In the genomic region with DNA sequence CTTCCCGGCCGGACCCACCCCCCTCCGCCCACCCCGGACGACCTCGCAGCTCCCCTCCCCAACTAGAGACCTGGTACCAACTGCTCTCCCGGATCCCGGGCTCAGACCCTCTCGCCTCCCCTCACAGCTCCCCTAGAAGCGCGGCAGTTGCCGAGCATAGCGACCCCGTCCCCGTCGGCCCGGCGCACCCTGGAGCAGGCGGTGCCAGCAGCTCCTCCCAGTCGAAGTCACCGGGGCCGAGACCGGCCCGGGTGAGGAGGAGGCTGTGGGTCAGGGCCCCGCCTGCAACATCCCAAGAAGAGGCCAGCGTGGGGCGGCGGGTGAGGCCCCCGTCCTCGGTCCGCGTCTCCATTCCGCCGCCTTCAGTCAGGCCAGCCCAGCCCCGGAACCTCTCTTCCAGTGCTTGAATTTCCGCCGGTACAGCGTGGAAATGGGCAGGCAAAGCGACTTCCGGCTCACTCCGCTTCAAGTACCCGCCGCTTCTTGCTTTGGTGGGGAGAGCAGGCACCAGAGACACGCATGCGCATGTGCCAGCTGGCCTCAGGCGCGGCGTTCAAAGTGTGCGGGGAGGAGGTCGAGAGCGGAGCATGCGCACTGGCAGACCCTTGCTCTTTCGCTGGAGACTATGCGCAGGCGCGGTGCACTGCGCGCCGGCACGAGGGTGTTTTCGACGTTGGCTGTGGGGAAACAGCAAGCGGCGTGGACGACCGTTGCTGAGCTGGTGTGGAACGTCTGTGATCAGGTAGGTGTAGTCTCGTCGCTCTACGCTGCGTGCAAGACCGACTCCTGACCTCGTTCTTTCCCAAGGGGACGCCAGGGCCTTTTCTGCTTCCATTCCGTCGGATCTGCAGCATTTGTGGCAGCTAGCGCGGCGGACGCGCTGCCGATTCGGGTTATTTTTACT, we compare ENCODE assay signal across 8 cellular contexts. TPM values are rescaled to one million over a fixed set of nuclear protein-coding genes. Genes with fewer than 3 reads are reported as not detected.
DNase-seq lines count a peak whose midpoint lies in the region; ATAC-seq and TF ChIP-seq lines count a peak whose summit lies in the region.

A gene with protein sequence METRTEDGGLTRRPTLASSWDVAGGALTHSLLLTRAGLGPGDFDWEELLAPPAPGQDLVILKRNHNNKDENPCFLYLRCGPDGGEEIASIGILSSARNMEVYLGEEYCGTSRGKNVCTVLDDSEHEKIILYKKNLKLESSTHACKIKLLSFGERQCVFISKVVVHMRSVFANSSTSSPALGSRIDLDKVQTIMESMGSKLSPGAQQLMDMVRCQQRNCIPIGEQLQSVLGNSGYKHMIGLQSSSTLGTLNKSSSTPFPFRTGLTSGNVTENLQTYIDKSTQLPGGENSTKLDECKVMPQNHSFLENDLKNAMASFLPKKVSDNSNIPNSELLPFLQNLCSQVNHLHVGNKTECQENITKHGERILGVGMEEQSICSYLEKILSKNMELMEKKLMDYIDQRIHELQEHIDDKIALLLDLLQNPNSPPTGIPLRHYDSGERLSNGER (minus strand): TSS at position 401 of the 904 bp plus-strand sequence. CDS start 49 bp downstream, at position 352.

- H3K27me3 ChIP-seq in AG04450 (ENCODE audit: control insufficient read depth, insufficient read depth, low read length) = no peaks in the 10 kb centered on the region
- no peaks in the 10 kb centered on the region for H3K27me3 ChIP-seq in spleen (replicated peaks in 1 of 7)

- H3K9me3 ChIP-seq in AG04450 (ENCODE audit: control insufficient read depth, insufficient read depth, low read length) = peaks cover 7% of the 10 kb centered on the region
- peaks cover 0 to 7% (median 2%) of the 10 kb centered on the region in 8 donors for H3K9me3 ChIP-seq in spleen

- TF ChIP-seq POLR2A in spleen (IDR thresholded peaks at IDR 0.05) = no peak

- peak within 1 kb of the TSS; percentile 89 for H3K4me3 Mint-ChIP-seq in activated B cell treated with CpG ODN at 0.5 μM for 24 hours

- WGBS in spleen, 5 donors = 4 to 22% (median 6%) methylated on average over 12 to 83 of the region's 83 CpGs

- peaks cover 25% of the 10 kb centered on the region for H3K36me3 Mint-ChIP-seq in activated B cell treated with CpG ODN at 0.5 μM for 24 hours (ENCODE audit: low read depth)

- peaks cover 28% of the 10 kb centered on the region for H3K4me1 Mint-ChIP-seq in activated B cell treated with CpG ODN at 0.5 μM for 24 hours

- intact Hi-C loops in activated B cell treated with CpG ODN at 0.5 μM for 24 hours (cut with micrococcal nuclease) = loop anchor here (1.0 to 5.0 kb wide), 5 partner anchors 26 to 200 kb away; a partner anchor contains a TSS
- intact Hi-C loops in spleen (cut with DNase I; ENCODE audit: low total_unique reads) = loop anchor here (10.0 kb wide), 1 partner anchor 201 kb away; a partner anchor contains a TSS

- 0 out of 2 replicates have a peak, but pooled peaks have one; percentile 5 for TF ChIP-seq CTCF in AG04450 (IDR thresholded peaks at IDR 0.05; ENCODE audit: low read depth, low read length)
- no peak for TF ChIP-seq CTCF in activated B cell treated with CpG ODN at 0.5 μM for 24 hours (IDR thresholded peaks at IDR 0.05)
- TF ChIP-seq CTCF in spleen (IDR thresholded peaks at IDR 0.05 in 8 of 11, conservative IDR thresholded peaks at IDR 0.05 in 3 of 11) = peak in 2 of 11 experiments; percentile 16 to 28

- DNase-seq in AG04450 (ENCODE audit: low read depth, low spot score) = peak; percentile 99
- peak; percentile 84 for DNase-seq in NCI-H226
- DNase-seq in activated B cell treated with CpG ODN at 0.5 μM for 24 hours = peak; percentile 94
- DNase-seq in central memory CD4-positive, alpha-beta T cell = peak; percentile 98
- DNase-seq in inferior parietal cortex (ENCODE audit: extremely low spot score) = peak; percentile 97
- DNase-seq in spleen = peak; percentile 98

- H3K36me3 ChIP-seq in spleen = peaks cover 0 to 13% (median 2%) of the 10 kb centered on the region in 6 donors

- H3K4me3 ChIP-seq in AG04450 (ENCODE audit: low read depth, low read length) = peak within 1 kb of the TSS; percentile 82
- peak within 1 kb of the TSS; percentile 68 to 93 (median 72) for H3K4me3 ChIP-seq in spleen

- H3K9me3 Mint-ChIP-seq in activated B cell treated with CpG ODN at 0.5 μM for 24 hours = no peaks in the 10 kb centered on the region

- peak within 1 kb of the TSS; percentile 84 for H3K27ac Mint-ChIP-seq in activated B cell treated with CpG ODN at 0.5 μM for 24 hours

- ATAC-seq in GM18909 (IDR thresholded peaks at IDR 0.05; ENCODE audit: poor library complexity, unreplicated experiment) (peak; percentile 97), HG03175 (IDR thresholded peaks at IDR 0.05; ENCODE audit: unreplicated experiment) (peak; percentile 99), activated B cell treated with CpG ODN at 0.5 μM for 24 hours (ENCODE audit: low read depth) (peak; percentile 94)

- peaks cover 11 to 38% (median 28%) of the 10 kb centered on the region in 6 donors for H3K4me1 ChIP-seq in spleen

- H3K27ac ChIP-seq in AG04450 (ENCODE audit: low read depth, low read length) = peak within 1 kb of the TSS; percentile 77
- peak within 1 kb of the TSS; percentile 48 to 91 (median 82) for H3K27ac ChIP-seq in spleen

- peaks cover 2% of the 10 kb centered on the region for H3K27me3 Mint-ChIP-seq in activated B cell treated with CpG ODN at 0.5 μM for 24 hours

- POLR2A ChIA-PET in AG04450 (lab: Yijun Ruan, JAX) (interaction anchor here (0.9 to 1.5 kb wide), 3 partner anchors 16 to 54 kb away, joined by 3 to 8 read pairs (median 6); a partner anchor contains a TSS), activated B cell treated with CpG ODN at 0.5 μM for 24 hours (lab: Charles Lee) (interaction anchor here (0.5 to 3.2 kb wide), 10 partner anchors 9 to 670 kb away, joined by 3 to 16 read pairs (median 4); a partner anchor contains a TSS)

- CTCF ChIA-PET in AG04450 (lab: Charles Lee) = interaction anchor here (0.6 to 2.3 kb wide), 3 partner anchors 26 to 601 kb away, joined by 3 to 19 read pairs (median 4); a partner anchor contains a TSS
- CTCF ChIA-PET in activated B cell treated with CpG ODN at 0.5 μM for 24 hours (lab: Charles Lee) = interaction anchor here (0.7 to 0.9 kb wide), 2 partner anchors 9 to 26 kb away, joined by 3 read pairs; a partner anchor contains a TSS

RNA-seq across cellular contexts. Expression of the gene that starts here (rescaled TPM):
- polyA plus RNA-seq in AG04450 (2011; rRNA removed) (7.5 and 8.6 TPM in 2 replicates), spleen (1 to 10 TPM; 4.7 to 6.4 (median 6.3) TPM)
- 5.9 and 9.6 TPM in 2 replicates for polyA minus RNA-seq in AG04450 (2011; rRNA and poly(A)+ RNA removed)
- total RNA-seq in activated B cell treated with CpG ODN at 0.5 μM for 24 hours (10.9 and 12.5 TPM in 2 replicates), spleen (10 to 100 TPM in 1 of 7 donors, 1 to 10 TPM in 6; 6.6 to 10.2 (median 8.8) TPM)

Comparison
In these comparisons a context has a peak if more than half of its experiments do, and no peak if none do; other contexts are left out.
1. Peak in every context shown above with its lines: DNase-seq, ATAC-seq, H3K4me3 ChIP-seq and H3K27ac ChIP-seq.